Comparison of ENCODE assay signal across 22 cellular contexts in the genomic region with DNA sequence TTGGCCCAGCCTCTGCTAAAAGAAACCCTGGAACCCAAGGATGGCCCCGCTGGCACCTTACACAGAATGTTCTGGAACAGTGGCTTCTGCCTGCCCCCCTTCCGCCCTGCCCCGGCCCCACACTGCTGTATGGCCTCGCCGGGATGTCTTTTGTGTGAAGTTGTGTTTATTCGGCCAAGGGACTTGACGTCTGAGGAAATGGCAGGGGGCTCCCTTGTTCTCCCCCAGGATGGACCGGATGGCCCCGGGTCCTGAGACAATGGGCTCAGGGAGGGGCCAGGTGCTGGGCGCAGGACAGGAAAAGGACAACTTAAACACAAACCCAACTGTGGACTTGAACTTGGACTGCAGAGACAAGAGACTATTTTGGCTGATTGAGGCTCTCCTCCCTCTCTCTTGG.
"Had no signal": no experiment of that assay in that cellular context is flagged by ENCODE, and none has a peak within 500 bp of the region (broad histone marks: within the 10 kb centered on the region; RNA-seq: fewer than 3 reads in every experiment).

No MANE protein-coding gene starts in this region.

- H3K27ac Mint-ChIP-seq: activated CD4-positive, alpha-beta memory T cell treated with anti-CD3 and anti-CD28 coated beads, Interleukin-2, amount 10 ng/mL, durations not matched to agents 7 days and 5 days; activated CD4-positive, alpha-beta T cell treated with anti-CD3 and anti-CD28 coated beads for 36 hours; activated naive CD4-positive, alpha-beta T cell treated with anti-CD3 and anti-CD28 coated beads, Interleukin-2, amount 50 U/mL, for 24 hours; dendritic cell treated with granulocyte-macrophage colony-stimulating factor and Interleukin-4, amounts not matched to agents 40 ng/mL and 50 ng/mL, for 4 days; effector memory CD8-positive, alpha-beta T cell; neural progenitor cell; type B pancreatic cell had no signal

- H3K4me3 ChIP-seq: neural progenitor cell, ovary, SJCRH30, suprapubic skin had no signal

- H3K9me3 Mint-ChIP-seq: activated CD4-positive, alpha-beta memory T cell treated with anti-CD3 and anti-CD28 coated beads, Interleukin-2, amount 10 ng/mL, durations not matched to agents 7 days and 5 days; activated naive CD4-positive, alpha-beta T cell treated with anti-CD3 and anti-CD28 coated beads, Interleukin-2, amount 50 U/mL, for 24 hours; activated T-cell treated with anti-CD3 and anti-CD28 coated beads, Interleukin-2, amount 50 U/mL, for 24 hours; dendritic cell treated with granulocyte-macrophage colony-stimulating factor and Interleukin-4, amounts not matched to agents 40 ng/mL and 50 ng/mL, for 4 days; effector memory CD8-positive, alpha-beta T cell; neural progenitor cell; type B pancreatic cell had no signal

- H2AFZ ChIP-seq: neural progenitor cell had no signal

- DNase-seq: activated CD4-positive, alpha-beta memory T cell treated with anti-CD3 and anti-CD28 coated beads, Interleukin-2, amount 10 ng/mL, durations not matched to agents 7 days and 5 days; activated CD4-positive, alpha-beta T cell treated with anti-CD3 and anti-CD28 coated beads for 36 hours; activated effector memory CD4-positive, alpha-beta T cell treated with Interleukin-2 at 50 U/mL for 16 hours; activated T-cell treated with anti-CD3 and anti-CD28 coated beads, Interleukin-2, amount 50 U/mL, for 24 hours; effector memory CD8-positive, alpha-beta T cell; islet precursor cell; midbrain; ovary; SJCRH30; small intestine; stimulated activated CD4-positive, alpha-beta T cell treated with anti-CD3 and anti-CD28 coated beads, Interleukin-4, amount 100 ng/mL, for 4 hours; stimulated activated CD8-positive, alpha-beta memory T cell treated with anti-CD3 and anti-CD28 coated beads, Interleukin-4, amount 100 ng/mL, for 48 hours; stimulated activated naive CD8-positive, alpha-beta T cell treated with anti-CD3 and anti-CD28 coated beads, Interleukin-15, Interleukin-2, amounts not matched to agents 100 U/mL and 50 U/mL, for 24 hours; T-helper 17 cell; WERI-Rb-1 had no signal

- FAIRE-seq: frontal cortex, small intestine had no signal

- H3K4me3 Mint-ChIP-seq: activated CD4-positive, alpha-beta memory T cell treated with anti-CD3 and anti-CD28 coated beads, Interleukin-2, amount 10 ng/mL, durations not matched to agents 7 days and 5 days; activated CD4-positive, alpha-beta T cell treated with anti-CD3 and anti-CD28 coated beads for 36 hours; activated naive CD4-positive, alpha-beta T cell treated with anti-CD3 and anti-CD28 coated beads, Interleukin-2, amount 50 U/mL, for 24 hours; activated T-cell treated with anti-CD3 and anti-CD28 coated beads, Interleukin-2, amount 50 U/mL, for 24 hours; dendritic cell treated with granulocyte-macrophage colony-stimulating factor and Interleukin-4, amounts not matched to agents 40 ng/mL and 50 ng/mL, for 4 days; effector memory CD8-positive, alpha-beta T cell; neural progenitor cell; T-helper 17 cell; type B pancreatic cell had no signal

- H3K36me3 ChIP-seq: neural progenitor cell, ovary, SJCRH30, suprapubic skin, WERI-Rb-1 had no signal

- H3K27ac ChIP-seq: epithelial cell of prostate, neural progenitor cell, ovary, SJCRH30, suprapubic skin had no signal

- H3K36me3 Mint-ChIP-seq: activated naive CD4-positive, alpha-beta T cell treated with anti-CD3 and anti-CD28 coated beads, Interleukin-2, amount 50 U/mL, for 24 hours; neural progenitor cell; type B pancreatic cell had no signal

- H3K27me3 Mint-ChIP-seq: activated CD4-positive, alpha-beta T cell treated with anti-CD3 and anti-CD28 coated beads for 36 hours; activated naive CD4-positive, alpha-beta T cell treated with anti-CD3 and anti-CD28 coated beads, Interleukin-2, amount 50 U/mL, for 24 hours; activated T-cell treated with anti-CD3 and anti-CD28 coated beads, Interleukin-2, amount 50 U/mL, for 24 hours; T-helper 17 cell; type B pancreatic cell had no signal

- H3K9me3 ChIP-seq: ovary, SJCRH30, suprapubic skin had no signal

- H3K9ac ChIP-seq: neural progenitor cell had no signal

- H3K4me1 Mint-ChIP-seq: activated CD4-positive, alpha-beta memory T cell treated with anti-CD3 and anti-CD28 coated beads, Interleukin-2, amount 10 ng/mL, durations not matched to agents 7 days and 5 days; activated CD4-positive, alpha-beta T cell treated with anti-CD3 and anti-CD28 coated beads for 36 hours; activated naive CD4-positive, alpha-beta T cell treated with anti-CD3 and anti-CD28 coated beads, Interleukin-2, amount 50 U/mL, for 24 hours had no signal

- H3K27me3 ChIP-seq: neural progenitor cell, ovary, SJCRH30, suprapubic skin had no signal

- ATAC-seq: activated CD4-positive, alpha-beta T cell treated with anti-CD3 and anti-CD28 coated beads for 36 hours; effector memory CD8-positive, alpha-beta T cell; stimulated activated naive CD8-positive, alpha-beta T cell treated with anti-CD3 and anti-CD28 coated beads, Interleukin-15, Interleukin-2, amounts not matched to agents 100 U/mL and 50 U/mL, for 24 hours; T-helper 17 cell had no signal

- H3K4me2 ChIP-seq: neural progenitor cell had no signal
